ENCODE assay signal across 18 cellular contexts in genomic region chr2:4898706-4899105, GRCh38.
A peak's percentile ranks its signal among the peaks of the same experiment; 100 is the strongest.
DNase-seq lines count a peak whose midpoint lies in the region; ATAC-seq, FAIRE-seq and TF ChIP-seq lines count a peak whose summit lies in the region.
"Had no signal": no experiment of that assay in that cellular context is flagged by ENCODE, and none has a peak within 500 bp of the region (broad histone marks: within the 10 kb centered on the region; RNA-seq: fewer than 3 reads in every experiment).

No MANE protein-coding gene starts in this region.

- no peak for FAIRE-seq in bronchial epithelial cell (lab: Jason Lieb, UNC)
- FAIRE-seq: GM12891 had no signal

- peak; percentile 41 for DNase-seq in ACHN
- peak; percentile 57 for DNase-seq in NCI-H460 (ENCODE audit: extremely low read depth, low read depth)
- DNase-seq in bronchial epithelial cell (ENCODE audit: low read depth), result peak; percentile 76
- peak; percentile 35 for DNase-seq in non-pigmented ciliary epithelial cell (ENCODE audit: low read depth)
- no peak for DNase-seq in NCI-H2081 treated with DMSO at 0.1 percent for 48 hours (lab: John Stamatoyannopoulos, UW)
- DNase-seq in NCI-H187 (lab: John Stamatoyannopoulos, UW), result no peak
- DNase-seq in foreskin melanocyte, result no peak
- DNase-seq: activated CD8-positive, alpha-beta memory T cell treated with anti-CD3 and anti-CD28 coated beads, Interleukin-2, amount 50 U/mL, for 48 hours; activated naive CD8-positive, alpha-beta T cell treated with anti-CD3 and anti-CD28 coated beads, Interleukin-2, amount 50 U/mL, for 24 hours; DMS153; left ventricle myocardium superior; NCI-H1694 treated with DMSO at 0.1 percent for 48 hours; NCI-H226; stimulated activated CD4-positive, alpha-beta T cell treated with anti-CD3 and anti-CD28 coated beads, Interleukin-12 subunit alpha, Interleukin-12 subunit beta, amount 100 ng/mL, for 4 hours; uterus had no signal

- in situ Hi-C loops in ACHN (cut with HindIII; ENCODE audit: low pct_ligation_motif_present, low pct_unique_long_range_greater_than_20kb, low sequenced_read_pairs), result no loop called here

- H3K4me3 ChIP-seq in bronchial epithelial cell (ENCODE audit: low read depth, low read length), result no peak overlapping the region
- H3K4me3 ChIP-seq: uterus had no signal

- no peaks in the 10 kb centered on the region for H3K27me3 ChIP-seq in bronchial epithelial cell (ENCODE audit: control insufficient read depth, insufficient read depth, low read length)
- H3K27me3 ChIP-seq: uterus had no signal

- no peak for TF ChIP-seq CTCF in bronchial epithelial cell (IDR thresholded peaks at IDR 0.05; ENCODE audit: insufficient read depth, low read length, severe bottlenecking)

- ATAC-seq in GM18867 (IDR thresholded peaks at IDR 0.05; ENCODE audit: unreplicated experiment), result no peak
- ATAC-seq: activated naive CD8-positive, alpha-beta T cell treated with anti-CD3 and anti-CD28 coated beads, Interleukin-2, amount 50 U/mL, for 24 hours; esophagus mucosa; left ventricle myocardium superior had no signal

- no peaks in the 10 kb centered on the region for H3K36me3 ChIP-seq in bronchial epithelial cell (ENCODE audit: control insufficient read depth, insufficient read depth, low read length)
- H3K36me3 ChIP-seq: uterus had no signal

Comparison
In these comparisons a context has a peak if more than half of its experiments do, and no peak if none do; other contexts are left out.
1. DNase-seq: peak in ACHN (single experiment), NCI-H460 (single experiment), bronchial epithelial cell (single experiment) and non-pigmented ciliary epithelial cell (single experiment); none in NCI-H2081 treated with DMSO at 0.1 percent for 48 hours (single experiment), NCI-H187 (0 of 2) and foreskin melanocyte (single experiment).